ENCODE assay signal across 1 cellular context in the genomic region with DNA sequence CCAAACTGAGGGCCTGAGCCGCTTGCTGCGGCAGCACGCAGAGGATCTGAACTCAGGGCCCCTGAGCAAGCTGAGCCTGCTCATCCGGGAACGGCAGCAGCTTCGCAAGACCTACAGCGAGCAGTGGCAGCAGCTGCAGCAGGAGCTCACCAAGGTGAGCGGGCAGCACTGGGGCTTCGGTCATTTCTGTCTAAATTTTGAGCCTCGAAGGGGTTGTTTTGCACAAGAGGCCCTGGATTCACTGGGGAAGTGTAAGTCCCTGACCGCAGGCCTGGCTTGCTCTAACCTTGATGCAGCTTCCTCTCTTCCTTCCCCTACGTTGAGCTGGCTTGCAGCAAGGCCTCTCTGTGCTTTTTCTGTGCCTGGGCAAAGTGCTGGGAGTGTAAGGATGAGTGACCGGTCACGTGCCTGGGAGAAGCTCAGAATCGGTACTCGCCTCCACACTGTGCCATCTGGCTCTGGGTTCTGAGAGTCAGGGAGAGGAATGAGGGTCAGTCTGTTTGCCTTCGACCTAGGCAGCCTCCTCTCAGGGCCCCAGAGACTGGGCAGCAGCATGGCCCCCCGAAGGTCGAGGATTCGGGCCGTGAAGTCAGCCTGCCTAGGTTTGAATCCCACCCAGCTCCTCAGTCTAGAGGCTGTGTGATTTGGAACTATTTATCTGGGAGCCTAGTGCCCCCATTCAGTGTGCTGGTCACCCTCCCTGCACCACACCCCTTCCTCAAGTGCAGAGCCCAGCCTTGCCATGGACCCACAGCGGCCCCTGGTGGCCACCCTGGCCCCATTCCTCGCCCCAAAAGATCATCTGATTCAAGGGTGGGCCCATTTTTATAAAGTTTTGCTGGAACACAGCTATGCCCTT.
TF ChIP-seq lines count a peak whose summit lies in the region.

No MANE protein-coding gene starts in this region.

TF ChIP-seq in K562, 482 proteins besides CTCF, POLR2A, EP300 and RAD21 (continued from another document and continues in another):
- no peak for TF ChIP-seq ZNF197 (CRISPR knock-in tag; IDR thresholded peaks at IDR 0.05; ENCODE audit: low read depth)
- no peak for TF ChIP-seq BRF1 (IDR thresholded peaks at IDR 0.05; ENCODE audit: borderline replicate concordance, extremely low read depth, insufficient read length)
- TF ChIP-seq ZZZ3 (IDR thresholded peaks at IDR 0.05): no peak
- no peak for TF ChIP-seq CBFA2T3 (IDR thresholded peaks at IDR 0.05)
- peak; percentile 49; the same call in 1 of the 2 replicates for TF ChIP-seq RB1 (IDR thresholded peaks at IDR 0.05; ENCODE audit: low read depth)
- TF ChIP-seq, protein P1, sequence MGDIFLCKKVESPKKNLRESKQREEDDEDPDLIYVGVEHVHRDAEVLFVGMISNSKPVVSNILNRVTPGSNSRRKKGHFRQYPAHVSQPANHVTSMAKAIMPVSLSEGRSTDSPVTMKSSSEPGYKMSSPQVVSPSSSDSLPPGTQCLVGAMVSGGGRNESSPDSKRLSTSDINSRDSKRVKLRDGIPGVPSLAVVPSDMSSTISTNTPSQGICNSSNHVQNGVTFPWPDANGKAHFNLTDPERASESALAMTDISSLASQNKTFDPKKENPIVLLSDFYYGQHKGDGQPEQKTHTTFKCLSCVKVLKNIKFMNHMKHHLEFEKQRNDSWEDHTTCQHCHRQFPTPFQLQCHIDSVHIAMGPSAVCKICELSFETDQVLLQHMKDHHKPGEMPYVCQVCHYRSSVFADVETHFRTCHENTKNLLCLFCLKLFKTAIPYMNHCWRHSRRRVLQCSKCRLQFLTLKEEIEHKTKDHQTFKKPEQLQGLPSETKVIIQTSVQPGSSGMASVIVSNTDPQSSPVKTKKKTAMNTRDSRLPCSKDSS (IDR thresholded peaks at IDR 0.05; ENCODE audit: low read depth, partially characterized antibody): no peak
- TF ChIP-seq MCM7 (IDR thresholded peaks at IDR 0.05): no peak
- TF ChIP-seq, protein P2, sequence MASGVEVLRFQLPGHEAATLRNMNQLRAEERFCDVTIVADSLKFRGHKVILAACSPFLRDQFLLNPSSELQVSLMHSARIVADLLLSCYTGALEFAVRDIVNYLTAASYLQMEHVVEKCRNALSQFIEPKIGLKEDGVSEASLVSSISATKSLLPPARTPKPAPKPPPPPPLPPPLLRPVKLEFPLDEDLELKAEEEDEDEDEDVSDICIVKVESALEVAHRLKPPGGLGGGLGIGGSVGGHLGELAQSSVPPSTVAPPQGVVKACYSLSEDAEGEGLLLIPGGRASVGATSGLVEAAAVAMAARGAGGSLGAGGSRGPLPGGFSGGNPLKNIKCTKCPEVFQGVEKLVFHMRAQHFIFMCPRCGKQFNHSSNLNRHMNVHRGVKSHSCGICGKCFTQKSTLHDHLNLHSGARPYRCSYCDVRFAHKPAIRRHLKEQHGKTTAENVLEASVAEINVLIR (CRISPR knock-in tag; IDR thresholded peaks at IDR 0.05): no peak
- TF ChIP-seq TAF1 (IDR thresholded peaks at IDR 0.05; ENCODE audit: control insufficient read depth, extremely low read depth, insufficient read depth, low read length, severe bottlenecking): no peak
- TF ChIP-seq ZFP36 (IDR thresholded peaks at IDR 0.05; ENCODE audit: low read depth, low read length, partially characterized antibody): no peak
- TF ChIP-seq HMGN3 (IDR thresholded peaks at IDR 0.05; ENCODE audit: borderline replicate concordance, extremely low read depth, insufficient read length, low read depth, low read length): no peak
- no peak for TF ChIP-seq PRPF4 (IDR thresholded peaks at IDR 0.05; ENCODE audit: insufficient read depth, low read depth, low read length, poor library complexity, severe bottlenecking)
- TF ChIP-seq, protein P3, sequence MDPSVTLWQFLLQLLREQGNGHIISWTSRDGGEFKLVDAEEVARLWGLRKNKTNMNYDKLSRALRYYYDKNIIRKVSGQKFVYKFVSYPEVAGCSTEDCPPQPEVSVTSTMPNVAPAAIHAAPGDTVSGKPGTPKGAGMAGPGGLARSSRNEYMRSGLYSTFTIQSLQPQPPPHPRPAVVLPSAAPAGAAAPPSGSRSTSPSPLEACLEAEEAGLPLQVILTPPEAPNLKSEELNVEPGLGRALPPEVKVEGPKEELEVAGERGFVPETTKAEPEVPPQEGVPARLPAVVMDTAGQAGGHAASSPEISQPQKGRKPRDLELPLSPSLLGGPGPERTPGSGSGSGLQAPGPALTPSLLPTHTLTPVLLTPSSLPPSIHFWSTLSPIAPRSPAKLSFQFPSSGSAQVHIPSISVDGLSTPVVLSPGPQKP (CRISPR knock-in tag; IDR thresholded peaks at IDR 0.05): no peak
- TF ChIP-seq CXXC5 (CRISPR knock-in tag; IDR thresholded peaks at IDR 0.05): peak; percentile 40
- no peak for TF ChIP-seq ZBTB1 (CRISPR knock-in tag; IDR thresholded peaks at IDR 0.05; ENCODE audit: borderline replicate concordance, low read depth)
- no peak for TF ChIP-seq RUNX1 (IDR thresholded peaks at IDR 0.05; ENCODE audit: low read depth)
- no peak for TF ChIP-seq ZNF384 (IDR thresholded peaks at IDR 0.05; ENCODE audit: low read depth, low read length)
- peak; percentile 92 for TF ChIP-seq ARID2 (IDR thresholded peaks at IDR 0.05)
- no peak for TF ChIP-seq ZNF121 (CRISPR knock-in tag; conservative IDR thresholded peaks at IDR 0.05)
- TF ChIP-seq, protein P4, sequence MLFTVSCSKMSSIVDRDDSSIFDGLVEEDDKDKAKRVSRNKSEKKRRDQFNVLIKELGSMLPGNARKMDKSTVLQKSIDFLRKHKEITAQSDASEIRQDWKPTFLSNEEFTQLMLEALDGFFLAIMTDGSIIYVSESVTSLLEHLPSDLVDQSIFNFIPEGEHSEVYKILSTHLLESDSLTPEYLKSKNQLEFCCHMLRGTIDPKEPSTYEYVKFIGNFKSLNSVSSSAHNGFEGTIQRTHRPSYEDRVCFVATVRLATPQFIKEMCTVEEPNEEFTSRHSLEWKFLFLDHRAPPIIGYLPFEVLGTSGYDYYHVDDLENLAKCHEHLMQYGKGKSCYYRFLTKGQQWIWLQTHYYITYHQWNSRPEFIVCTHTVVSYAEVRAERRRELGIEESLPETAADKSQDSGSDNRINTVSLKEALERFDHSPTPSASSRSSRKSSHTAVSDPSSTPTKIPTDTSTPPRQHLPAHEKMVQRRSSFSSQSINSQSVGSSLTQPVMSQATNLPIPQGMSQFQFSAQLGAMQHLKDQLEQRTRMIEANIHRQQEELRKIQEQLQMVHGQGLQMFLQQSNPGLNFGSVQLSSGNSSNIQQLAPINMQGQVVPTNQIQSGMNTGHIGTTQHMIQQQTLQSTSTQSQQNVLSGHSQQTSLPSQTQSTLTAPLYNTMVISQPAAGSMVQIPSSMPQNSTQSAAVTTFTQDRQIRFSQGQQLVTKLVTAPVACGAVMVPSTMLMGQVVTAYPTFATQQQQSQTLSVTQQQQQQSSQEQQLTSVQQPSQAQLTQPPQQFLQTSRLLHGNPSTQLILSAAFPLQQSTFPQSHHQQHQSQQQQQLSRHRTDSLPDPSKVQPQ (CRISPR knock-in tag; IDR thresholded peaks at IDR 0.05; ENCODE audit: borderline replicate concordance): no peak
- no peak for TF ChIP-seq KDM1A (IDR thresholded peaks at IDR 0.05)
- 0 out of 2 replicates have a peak, but pooled peaks have one; percentile 6 for TF ChIP-seq NCOA1 (IDR thresholded peaks at IDR 0.05; ENCODE audit: low read depth)
- no peak for TF ChIP-seq SIN3B (IDR thresholded peaks at IDR 0.05; ENCODE audit: low read depth)
- TF ChIP-seq SMARCB1 (IDR thresholded peaks at IDR 0.05; ENCODE audit: insufficient read length, low read depth): no peak
- no peak for TF ChIP-seq ZSCAN29 (IDR thresholded peaks at IDR 0.05)
- TF ChIP-seq, protein P5, sequence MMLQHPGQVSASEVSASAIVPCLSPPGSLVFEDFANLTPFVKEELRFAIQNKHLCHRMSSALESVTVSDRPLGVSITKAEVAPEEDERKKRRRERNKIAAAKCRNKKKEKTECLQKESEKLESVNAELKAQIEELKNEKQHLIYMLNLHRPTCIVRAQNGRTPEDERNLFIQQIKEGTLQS (IDR thresholded peaks at IDR 0.05): no peak
- TF ChIP-seq, protein P5 (CRISPR knock-in tag; conservative IDR thresholded peaks at IDR 0.05): no peak
- TF ChIP-seq ZNF3 (CRISPR knock-in tag; IDR thresholded peaks at IDR 0.05): no peak
- TF ChIP-seq C11orf30 (IDR thresholded peaks at IDR 0.05; ENCODE audit: low read depth): no peak
- TF ChIP-seq GATA2 (CRISPR knock-in tag; IDR thresholded peaks at IDR 0.05): no peak
- TF ChIP-seq HDAC8 (tag; IDR thresholded peaks at IDR 0.05): no peak
- TF ChIP-seq, protein P6, sequence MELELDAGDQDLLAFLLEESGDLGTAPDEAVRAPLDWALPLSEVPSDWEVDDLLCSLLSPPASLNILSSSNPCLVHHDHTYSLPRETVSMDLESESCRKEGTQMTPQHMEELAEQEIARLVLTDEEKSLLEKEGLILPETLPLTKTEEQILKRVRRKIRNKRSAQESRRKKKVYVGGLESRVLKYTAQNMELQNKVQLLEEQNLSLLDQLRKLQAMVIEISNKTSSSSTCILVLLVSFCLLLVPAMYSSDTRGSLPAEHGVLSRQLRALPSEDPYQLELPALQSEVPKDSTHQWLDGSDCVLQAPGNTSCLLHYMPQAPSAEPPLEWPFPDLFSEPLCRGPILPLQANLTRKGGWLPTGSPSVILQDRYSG (tag; conservative IDR thresholded peaks at IDR 0.05; ENCODE audit: low read depth): no peak
- TF ChIP-seq CREB1 (IDR thresholded peaks at IDR 0.05): no peak
- TF ChIP-seq CREB1 (CRISPR knock-in tag; IDR thresholded peaks at IDR 0.05): no peak
- TF ChIP-seq CHD1 (IDR thresholded peaks at IDR 0.05; ENCODE audit: low read length): no peak
- no peak for TF ChIP-seq SMAD2 (IDR thresholded peaks at IDR 0.05; ENCODE audit: low read depth, low read length)
- TF ChIP-seq SRSF3 (IDR thresholded peaks at IDR 0.05; ENCODE audit: insufficient read depth, low read length): no peak
- TF ChIP-seq, protein P7, sequence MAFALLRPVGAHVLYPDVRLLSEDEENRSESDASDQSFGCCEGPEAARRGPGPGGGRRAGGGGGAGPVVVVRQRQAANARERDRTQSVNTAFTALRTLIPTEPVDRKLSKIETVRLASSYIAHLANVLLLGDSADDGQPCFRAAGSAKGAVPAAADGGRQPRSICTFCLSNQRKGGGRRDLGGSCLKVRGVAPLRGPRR (CRISPR knock-in tag; IDR thresholded peaks at IDR 0.05): no peak
- TF ChIP-seq SIN3A (IDR thresholded peaks at IDR 0.05; ENCODE audit: borderline replicate concordance in 2 of 2, control insufficient read depth in 1 of 2, low read depth in 2 of 2, low read length in 2 of 2): 0 out of 4 replicates have a peak, but pooled peaks of 1 of the 2 experiments have one; percentile 30
- TF ChIP-seq, protein P8, sequence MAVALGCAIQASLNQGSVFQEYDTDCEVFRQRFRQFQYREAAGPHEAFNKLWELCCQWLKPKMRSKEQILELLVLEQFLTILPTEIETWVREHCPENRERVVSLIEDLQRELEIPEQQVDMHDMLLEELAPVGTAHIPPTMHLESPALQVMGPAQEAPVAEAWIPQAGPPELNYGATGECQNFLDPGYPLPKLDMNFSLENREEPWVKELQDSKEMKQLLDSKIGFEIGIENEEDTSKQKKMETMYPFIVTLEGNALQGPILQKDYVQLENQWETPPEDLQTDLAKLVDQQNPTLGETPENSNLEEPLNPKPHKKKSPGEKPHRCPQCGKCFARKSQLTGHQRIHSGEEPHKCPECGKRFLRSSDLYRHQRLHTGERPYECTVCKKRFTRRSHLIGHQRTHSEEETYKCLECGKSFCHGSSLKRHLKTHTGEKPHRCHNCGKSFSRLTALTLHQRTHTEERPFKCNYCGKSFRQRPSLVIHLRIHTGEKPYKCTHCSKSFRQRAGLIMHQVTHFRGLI (CRISPR knock-in tag; IDR thresholded peaks at IDR 0.05): no peak
- no peak for TF ChIP-seq PHB2 (IDR thresholded peaks at IDR 0.05; ENCODE audit: low read depth)
- TF ChIP-seq, protein P9, sequence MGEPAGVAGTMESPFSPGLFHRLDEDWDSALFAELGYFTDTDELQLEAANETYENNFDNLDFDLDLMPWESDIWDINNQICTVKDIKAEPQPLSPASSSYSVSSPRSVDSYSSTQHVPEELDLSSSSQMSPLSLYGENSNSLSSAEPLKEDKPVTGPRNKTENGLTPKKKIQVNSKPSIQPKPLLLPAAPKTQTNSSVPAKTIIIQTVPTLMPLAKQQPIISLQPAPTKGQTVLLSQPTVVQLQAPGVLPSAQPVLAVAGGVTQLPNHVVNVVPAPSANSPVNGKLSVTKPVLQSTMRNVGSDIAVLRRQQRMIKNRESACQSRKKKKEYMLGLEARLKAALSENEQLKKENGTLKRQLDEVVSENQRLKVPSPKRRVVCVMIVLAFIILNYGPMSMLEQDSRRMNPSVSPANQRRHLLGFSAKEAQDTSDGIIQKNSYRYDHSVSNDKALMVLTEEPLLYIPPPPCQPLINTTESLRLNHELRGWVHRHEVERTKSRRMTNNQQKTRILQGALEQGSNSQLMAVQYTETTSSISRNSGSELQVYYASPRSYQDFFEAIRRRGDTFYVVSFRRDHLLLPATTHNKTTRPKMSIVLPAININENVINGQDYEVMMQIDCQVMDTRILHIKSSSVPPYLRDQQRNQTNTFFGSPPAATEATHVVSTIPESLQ (CRISPR knock-in tag; IDR thresholded peaks at IDR 0.05): no peak
- no peak for TF ChIP-seq ARHGAP35 (IDR thresholded peaks at IDR 0.05; ENCODE audit: partially characterized antibody)
- TF ChIP-seq CHD2 (IDR thresholded peaks at IDR 0.05; ENCODE audit: low read depth, low read length): no peak
- no peak; the same call in 1 of the 2 replicates for TF ChIP-seq GABPB1 (CRISPR knock-in tag; IDR thresholded peaks at IDR 0.05)
- TF ChIP-seq ZNF668 (CRISPR knock-in tag; IDR thresholded peaks at IDR 0.05): no peak
- TF ChIP-seq TAL1 (IDR thresholded peaks at IDR 0.05): no peak
- TF ChIP-seq GATAD2B (IDR thresholded peaks at IDR 0.05; ENCODE audit: borderline replicate concordance): no peak
- TF ChIP-seq, protein P10, sequence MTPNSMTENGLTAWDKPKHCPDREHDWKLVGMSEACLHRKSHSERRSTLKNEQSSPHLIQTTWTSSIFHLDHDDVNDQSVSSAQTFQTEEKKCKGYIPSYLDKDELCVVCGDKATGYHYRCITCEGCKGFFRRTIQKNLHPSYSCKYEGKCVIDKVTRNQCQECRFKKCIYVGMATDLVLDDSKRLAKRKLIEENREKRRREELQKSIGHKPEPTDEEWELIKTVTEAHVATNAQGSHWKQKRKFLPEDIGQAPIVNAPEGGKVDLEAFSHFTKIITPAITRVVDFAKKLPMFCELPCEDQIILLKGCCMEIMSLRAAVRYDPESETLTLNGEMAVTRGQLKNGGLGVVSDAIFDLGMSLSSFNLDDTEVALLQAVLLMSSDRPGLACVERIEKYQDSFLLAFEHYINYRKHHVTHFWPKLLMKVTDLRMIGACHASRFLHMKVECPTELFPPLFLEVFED (CRISPR knock-in tag; conservative IDR thresholded peaks at IDR 0.05): no peak
- TF ChIP-seq ZNF41 (CRISPR knock-in tag; conservative IDR thresholded peaks at IDR 0.05): no peak
- no peak for TF ChIP-seq CHCHD3 (CRISPR knock-in tag; IDR thresholded peaks at IDR 0.05)
- no peak for TF ChIP-seq CAMTA2 (CRISPR knock-in tag; conservative IDR thresholded peaks at IDR 0.05)
- TF ChIP-seq SAFB2 (IDR thresholded peaks at IDR 0.05; ENCODE audit: borderline replicate concordance, low read depth, low read length, severe bottlenecking): no peak
- TF ChIP-seq PHF21A (IDR thresholded peaks at IDR 0.05; ENCODE audit: borderline replicate concordance, low read depth): no peak
- TF ChIP-seq CBX3 (IDR thresholded peaks at IDR 0.05; ENCODE audit: borderline replicate concordance in 1 of 2, low read length in 2 of 2): no peak
- 0 out of 2 replicates have a peak, but pooled peaks have one; percentile 35 for TF ChIP-seq ZSCAN32 (CRISPR knock-in tag; IDR thresholded peaks at IDR 0.05)
- TF ChIP-seq RBM14 (IDR thresholded peaks at IDR 0.05; ENCODE audit: borderline replicate concordance, insufficient read depth, low read depth, low read length): no peak
- no peak for TF ChIP-seq ZNF696 (CRISPR knock-in tag; conservative IDR thresholded peaks at IDR 0.05)
